ENCODE assay signal across 14 cellular contexts in genomic region chr16:84916850-84917249, GRCh38.
DNase-seq lines count a peak whose midpoint lies in the region; ATAC-seq, FAIRE-seq and TF ChIP-seq lines count a peak whose summit lies in the region.
"Had no signal": no experiment of that assay in that cellular context is flagged by ENCODE, and none has a peak within 500 bp of the region (broad histone marks: within the 10 kb centered on the region; RNA-seq: fewer than 3 reads in every experiment).

No MANE protein-coding gene starts in this region.

- H3K27ac ChIP-seq in GM12878 (ENCODE audit: control insufficient read depth, insufficient read depth): no peak overlapping the region

- H3K4me3 Mint-ChIP-seq in progenitor cell of endocrine pancreas (ENCODE audit: low read depth): no peak overlapping the region

- no peak overlapping the region for H3K9ac ChIP-seq in GM12878 (ENCODE audit: control insufficient read depth, insufficient read depth, low read length)

- CTCF ChIA-PET in GM12878 (lab: Yijun Ruan, JAX): interaction anchor here (0.9 to 1.3 kb wide), 2 partner anchors 9 to 163 kb away, joined by 3 to 7 read pairs; no protein-coding TSS in a partner anchor

- RAD21 ChIA-PET in GM12878 (lab: Charles Lee; ENCODE audit: unreplicated experiment): no interaction called here

- no peaks in the 10 kb centered on the region for H4K20me1 ChIP-seq in GM12878 (ENCODE audit: control insufficient read depth, insufficient read depth)

- no peak for TF ChIP-seq EP300 in GM12878 (IDR thresholded peaks at IDR 0.05; ENCODE audit: borderline replicate concordance in 1 of 2, control insufficient read depth in 1 of 2, low read depth in 2 of 2, low read length in 2 of 2)

- no peaks in the 10 kb centered on the region for H3K79me2 ChIP-seq in GM12878 (ENCODE audit: control insufficient read depth, insufficient read depth, low read length)

- intact Hi-C loops in Right ventricle myocardium superior (cut with DNase I) (no loop called here), left cardiac atrium (cut with DNase I) (loop anchor here in 1 of 2 donors (10.0 kb wide), 1 partner anchor 82 kb away; no protein-coding TSS in a partner anchor), GM12878 (cut with micrococcal nuclease; ENCODE audit: unreplicated experiment) (no loop called here)

- H3K27ac Mint-ChIP-seq in progenitor cell of endocrine pancreas: peak overlapping the region; percentile 51

- no peak overlapping the region for H3K4me2 ChIP-seq in GM12878 (ENCODE audit: control insufficient read depth, insufficient read depth)

- no peaks in the 10 kb centered on the region for H3K36me3 Mint-ChIP-seq in progenitor cell of endocrine pancreas (ENCODE audit: insufficient read depth)

- no peak for FAIRE-seq in GM12878 (lab: Jason Lieb, UNC)
- FAIRE-seq: G401.6 had no signal

- SMC1A ChIA-PET in GM12878 (lab: Charles Lee; ENCODE audit: uncharacterized antibody, unreplicated experiment): interaction anchor here (0.7 to 1.7 kb wide), 4 partner anchors 35 to 162 kb away, joined by 3 to 6 read pairs (median 4); no protein-coding TSS in a partner anchor

- H3K27me3 ChIP-seq in GM12878 (replicated peaks in 1 of 2; ENCODE audit: control insufficient read depth in 2 of 2, insufficient read depth in 2 of 2, low read length in 1 of 2): peaks cover 3 to 5% of the 10 kb centered on the region in 2 experiments; a peak in 3 of 4 replicates

- H3K4me1 ChIP-seq in GM12878 (ENCODE audit: control insufficient read depth, insufficient read depth, low read length): no peaks in the 10 kb centered on the region

- no peak for TF ChIP-seq POLR2A in GM12878 (IDR thresholded peaks at IDR 0.05; ENCODE audit: low read depth, low read length)

- TF ChIP-seq RAD21 in GM12878 (IDR thresholded peaks at IDR 0.05; ENCODE audit: insufficient read depth, low read depth, low read length): no peak

- no peaks in the 10 kb centered on the region for H3K4me1 Mint-ChIP-seq in progenitor cell of endocrine pancreas (ENCODE audit: low read depth)

- no peak overlapping the region for H2AFZ ChIP-seq in GM12878 (ENCODE audit: control insufficient read depth, low read depth, low read length)

- TF ChIP-seq CTCF in GM12878 (IDR thresholded peaks at IDR 0.05 in 2 of 3, conservative IDR thresholded peaks at IDR 0.05 in 1 of 3; ENCODE audit: control insufficient read depth in 2 of 3, extremely low read depth in 1 of 3, insufficient read depth in 1 of 3, low read depth in 3 of 3, low read length in 3 of 3) (no peak), progenitor cell of endocrine pancreas (IDR thresholded peaks at IDR 0.05; ENCODE audit: unreplicated experiment) (no peak)

- POLR2A ChIA-PET in GM12878 (lab: Charles Lee): no interaction called here

- H3K9me3 Mint-ChIP-seq in progenitor cell of endocrine pancreas (ENCODE audit: low read depth): no peaks in the 10 kb centered on the region

- H3K4me3 ChIP-seq in GM12878: no peak overlapping the region

- BruUV-seq in GM12878 (replicated peaks; lab: Mats Ljungman, UMichigan): no TSS peak

- 19% methylated on average over 6 of the region's 6 CpGs for WGBS in GM12878 (ENCODE audit: insufficient coverage, insufficient replicate concordance, low lambda C conversion rate, missing lambda C conversion rate)

- DNase-seq in Right ventricle myocardium superior: peak; percentile 30
- DNase-seq in left cardiac atrium: no peak
- peak; percentile 25 for DNase-seq in NCI-H2171 (lab: John Stamatoyannopoulos, UW)
- DNase-seq in GM12878 (ENCODE audit: low read depth, low spot score): no peak
- DNase-seq in progenitor cell of endocrine pancreas (ENCODE audit: low spot score, unreplicated experiment): no peak
- no peak for DNase-seq in RPMI8226
- no peak for DNase-seq in occipital lobe (lab: John Stamatoyannopoulos, UW)
- DNase-seq: ACHN, H7, NCI-H1417 treated with DMSO at 0.1 percent for 48 hours, NCI-H2081 treated with DMSO at 0.1 percent for 48 hours, NCI-H446, NCI-H748 treated with DMSO at 0.1 percent for 48 hours had no signal

- H3K9me3 ChIP-seq in GM12878 (replicated peaks; ENCODE audit: control insufficient read depth, insufficient read depth, low read length): no peaks in the 10 kb centered on the region

- H3K27me3 Mint-ChIP-seq in progenitor cell of endocrine pancreas: peaks cover 45% of the 10 kb centered on the region

- ATAC-seq in Right ventricle myocardium superior (ENCODE audit: poor library complexity): no peak
- ATAC-seq in left cardiac atrium: no peak
- no peak; the same call in 2 of the 3 replicates for ATAC-seq in GM12878

- H3K36me3 ChIP-seq in GM12878 (ENCODE audit: control insufficient read depth in 2 of 2, insufficient read depth in 2 of 2, low read length in 1 of 2): no peaks in the 10 kb centered on the region

- in situ Hi-C loops in GM12878 (cut with MboI): no loop called here

TF ChIP-seq in GM12878, 131 proteins besides CTCF, POLR2A, EP300 and RAD21:
- TF ChIP-seq MEF2B (IDR thresholded peaks at IDR 0.05; ENCODE audit: partially characterized antibody, poor library complexity, severe bottlenecking) (peak; percentile 54), HCFC1 (IDR thresholded peaks at IDR 0.05; ENCODE audit: low read length) (no peak), ZBTB33 (IDR thresholded peaks at IDR 0.05) (no peak), RELA (IDR thresholded peaks at IDR 0.05; ENCODE audit: borderline replicate concordance, partially characterized antibody) (no peak)

Comparison
In these comparisons a context has a peak if more than half of its experiments do, and no peak if none do; other contexts are left out.
1. DNase-seq: peak in Right ventricle myocardium superior (single experiment) and NCI-H2171 (single experiment); none in left cardiac atrium (single experiment), GM12878 (single experiment), progenitor cell of endocrine pancreas (single experiment), RPMI8226 (single experiment) and occipital lobe (single experiment).